ENCODE assay signal across 23 cellular contexts in genomic region chr15:65062726-65063125, GRCh38. TPM values are rescaled to one million over a fixed set of nuclear protein-coding genes. Genes with fewer than 3 reads are reported as not detected.
DNase-seq lines count a peak whose midpoint lies in the region; ATAC-seq and TF ChIP-seq lines count a peak whose summit lies in the region.
"Had no signal": no experiment of that assay in that cellular context is flagged by ENCODE, and none has a peak within 500 bp of the region (broad histone marks: within the 10 kb centered on the region; RNA-seq: fewer than 3 reads in every experiment).

No MANE protein-coding gene starts in this region.

- TF ChIP-seq CTCF in esophagus muscularis mucosa (IDR thresholded peaks at IDR 0.05) = no peak
- no peak for TF ChIP-seq CTCF in tibial nerve (IDR thresholded peaks at IDR 0.05)
- TF ChIP-seq CTCF in body of pancreas (IDR thresholded peaks at IDR 0.05) = no peak

- peaks cover 12 to 25% (median 19%) of the 10 kb centered on the region in 4 donors for H3K36me3 ChIP-seq in esophagus muscularis mucosa
- H3K36me3 ChIP-seq in mesodermal cell (ENCODE audit: control insufficient read depth, insufficient read depth, low read length) = peaks cover 65% of the 10 kb centered on the region
- H3K36me3 ChIP-seq in tibial nerve = peaks cover 0 to 7% (median 0%) of the 10 kb centered on the region in 3 donors
- no peaks in the 10 kb centered on the region for H3K36me3 ChIP-seq in body of pancreas (replicated peaks in 1 of 2; ENCODE audit: insufficient read depth in 1 of 2, low read depth in 2 of 2)
- H3K36me3 ChIP-seq: transverse colon had no signal

- H3K27me3 ChIP-seq in esophagus muscularis mucosa (no peaks in the 10 kb centered on the region), tibial nerve (no peaks in the 10 kb centered on the region), body of pancreas (peaks cover 0 to 10% of the 10 kb centered on the region in 2 donors)

- 76% methylated on average over 4 of the region's 5 CpGs for WGBS in esophagus muscularis mucosa
- 83 to 90% methylated on average over 3 of the region's 5 CpGs for WGBS in mesodermal cell (ENCODE audit: insufficient coverage in 2 of 2), 2 experiments
- 51 to 73% methylated on average over 5 of the region's 5 CpGs for WGBS in tibial nerve, 2 donors
- WGBS in body of pancreas, 2 donors = 62 to 70% methylated on average over 3 to 4 of the region's 5 CpGs

- TF ChIP-seq EP300 in esophagus muscularis mucosa (IDR thresholded peaks at IDR 0.05) (no peak), tibial nerve (IDR thresholded peaks at IDR 0.05) (no peak)

- ATAC-seq in body of pancreas = no peak
- ATAC-seq: CD8-positive, alpha-beta T cell; sciatic nerve; stimulated activated effector memory CD8-positive, alpha-beta T cell treated with anti-CD3 and anti-CD28 coated beads, Interleukin-12 subunit alpha, Interleukin-12 subunit beta, amount 100 ng/mL, for 72 hours had no signal

- H3K4me1 ChIP-seq in esophagus muscularis mucosa (peaks cover 50 to 91% (median 86%) of the 10 kb centered on the region in 4 donors), mesodermal cell (ENCODE audit: control insufficient read depth, insufficient read depth, low read length, poor library complexity, severe bottlenecking) (peaks cover 29% of the 10 kb centered on the region), tibial nerve (peaks cover 0 to 79% (median 54%) of the 10 kb centered on the region in 4 donors), body of pancreas (peaks cover 3% of the 10 kb centered on the region)

- intact Hi-C loops in esophagus muscularis mucosa (cut with DNase I) (no loop called here), body of pancreas (cut with DNase I) (no loop called here)

- peak overlapping the region; percentile 95 to 98 (median 96) for H3K27ac ChIP-seq in esophagus muscularis mucosa (replicated peaks in 1 of 4)
- H3K27ac ChIP-seq in mesodermal cell (ENCODE audit: low read depth, low read length, severe bottlenecking) = peak overlapping the region; percentile 64
- H3K27ac ChIP-seq in tibial nerve = peak overlapping the region; percentile 5 to 95 (median 81)
- no peak overlapping the region for H3K27ac ChIP-seq in body of pancreas
- H3K27ac ChIP-seq: SK-N-MC had no signal

- H3K4me3 ChIP-seq in esophagus muscularis mucosa = no peak overlapping the region
- H3K4me3 ChIP-seq in mesodermal cell (ENCODE audit: extremely low read depth, insufficient read depth, low read length, poor library complexity, severe bottlenecking) = no peak overlapping the region
- H3K4me3 ChIP-seq in tibial nerve = no peak overlapping the region
- H3K4me3 ChIP-seq in body of pancreas = no peak overlapping the region
- H3K4me3 ChIP-seq: SK-N-MC, transverse colon had no signal

- DNase-seq in esophagus muscularis mucosa (ENCODE audit: extremely low spot score) (no peak), tibial nerve (ENCODE audit: low spot score in 2 of 2) (no peak), body of pancreas (no peak)
- DNase-seq in activated naive CD4-positive, alpha-beta T cell treated with Interleukin-2 at 50 U/mL for 16 hours = no peak
- DNase-seq: activated B cell treated with CpG ODN at 0.5 μM for 24 hours; activated CD4-positive, alpha-beta memory T cell treated with anti-CD3 and anti-CD28 coated beads for 36 hours; activated gamma-delta T cell; CD8-positive, alpha-beta T cell; GF-D8; H9; Kasumi-1; mammary epithelial cell; NCI-H1092 treated with DMSO at 0.1 percent for 48 hours; NCI-H510A; NK-92 treated with Interleukin-12 subunit alpha and Interleukin-12 subunit beta, amount 100 ng/mL, for 24 hours; transverse colon had no signal

- H3K9me3 ChIP-seq in esophagus muscularis mucosa (no peaks in the 10 kb centered on the region), mesodermal cell (ENCODE audit: control insufficient read depth, low read length) (peaks cover 7% of the 10 kb centered on the region), tibial nerve (no peaks in the 10 kb centered on the region), body of pancreas (no peaks in the 10 kb centered on the region)
- H3K9me3 ChIP-seq: transverse colon had no signal

- no peak for TF ChIP-seq POLR2A in esophagus muscularis mucosa (IDR thresholded peaks at IDR 0.05; ENCODE audit: low read depth)
- TF ChIP-seq POLR2A in tibial nerve (IDR thresholded peaks at IDR 0.05) = no peak
- no peak for TF ChIP-seq POLR2A in body of pancreas (IDR thresholded peaks at IDR 0.05)

RNA-seq across cellular contexts. Expression of gene RASL12, which starts 5.1 kb away (rescaled TPM):
- 100 to 1,000 TPM; 123 to 216 (median 198) TPM for total RNA-seq in esophagus muscularis mucosa
- polyA plus RNA-seq in mesodermal cell (2013, experiment 1 of 2) = 22.5 TPM
- 18.4 TPM for polyA plus RNA-seq in mesodermal cell (2013, experiment 2 of 2)
- total RNA-seq in tibial nerve = 10 to 100 TPM; 41.4 to 83.5 (median 78.7) TPM
- 1 to 10 TPM; 3.1 to 4.6 TPM for total RNA-seq in body of pancreas
- total RNA-seq: activated B cell treated with CpG ODN at 0.5 μM for 24 hours; activated CD4-positive, alpha-beta memory T cell treated with anti-CD3 and anti-CD28 coated beads for 36 hours; CD8-positive, alpha-beta T cell; dermis microvascular lymphatic vessel endothelial cell; endothelial cell of umbilical vein; mammary epithelial cell had no signal
- polyA plus RNA-seq: endothelial cell of umbilical vein had no signal

RNA-seq across cellular contexts. Expression of gene KBTBD13, which starts 13.8 kb away (rescaled TPM):
- total RNA-seq in esophagus muscularis mucosa (under 1 TPM in 1 of 4 donors, not detected in 3; 0.17 TPM), tibial nerve (not detected), body of pancreas (not detected)
- polyA plus RNA-seq in mesodermal cell (2013, experiment 1 of 2) = not detected
- not detected for polyA plus RNA-seq in mesodermal cell (2013, experiment 2 of 2)
- total RNA-seq: activated B cell treated with CpG ODN at 0.5 μM for 24 hours; activated CD4-positive, alpha-beta memory T cell treated with anti-CD3 and anti-CD28 coated beads for 36 hours; CD8-positive, alpha-beta T cell; dermis microvascular lymphatic vessel endothelial cell; endothelial cell of umbilical vein; H9; mammary epithelial cell; omental fat pad; transverse colon had no signal
- polyA plus RNA-seq: endothelial cell of umbilical vein, mammary epithelial cell had no signal

RNA-seq across cellular contexts. Expression of gene SLC51B, which starts 17.5 kb away (rescaled TPM):
- total RNA-seq in esophagus muscularis mucosa (not detected), tibial nerve (1 to 10 TPM in 1 of 4 donors, not detected in 3; 2.7 TPM), body of pancreas (not detected)
- not detected for polyA plus RNA-seq in mesodermal cell (2013, experiment 1 of 2)
- polyA plus RNA-seq in mesodermal cell (2013, experiment 2 of 2) = not detected
- total RNA-seq: activated B cell treated with CpG ODN at 0.5 μM for 24 hours; activated CD4-positive, alpha-beta memory T cell treated with anti-CD3 and anti-CD28 coated beads for 36 hours; CD8-positive, alpha-beta T cell; dermis microvascular lymphatic vessel endothelial cell; endothelial cell of umbilical vein; H9; mammary epithelial cell; omental fat pad had no signal
- polyA plus RNA-seq: endothelial cell of umbilical vein, mammary epithelial cell had no signal

RNA-seq across cellular contexts. Expression of gene MTFMT, which starts 33.3 kb away (rescaled TPM):
- 10 to 100 TPM; 26.3 to 29.9 (median 29.4) TPM for total RNA-seq in esophagus muscularis mucosa
- polyA plus RNA-seq in mesodermal cell (2013, experiment 1 of 2) = 9.4 TPM
- 12.2 TPM for polyA plus RNA-seq in mesodermal cell (2013, experiment 2 of 2)
- total RNA-seq in tibial nerve = 10 to 100 TPM; 36.8 to 45.7 (median 41.2) TPM
- total RNA-seq in body of pancreas = 10 to 100 TPM; 10.1 to 22.1 TPM

RNA-seq across cellular contexts. Expression of gene UBAP1L, which starts 52.3 kb away (rescaled TPM):
- total RNA-seq in esophagus muscularis mucosa (1 to 10 TPM; 1.2 to 7.5 (median 2.2) TPM), tibial nerve (10 to 100 TPM in 3 of 4 donors, 1 to 10 TPM in 1; 8.4 to 16.7 (median 14.0) TPM), body of pancreas (1 to 10 TPM; 3.4 to 4.6 TPM)
- polyA plus RNA-seq in mesodermal cell (2013, experiment 1 of 2) = 2.3 TPM
- 1.6 TPM for polyA plus RNA-seq in mesodermal cell (2013, experiment 2 of 2)

Comparison
In these comparisons a context has a peak if more than half of its experiments do, and no peak if none do; other contexts are left out.
1. H3K27ac ChIP-seq: peak in esophagus muscularis mucosa (4 of 4), mesodermal cell (single experiment) and tibial nerve (4 of 4); none in body of pancreas (0 of 4).
2. RNA of gene RASL12, which starts 5.1 kb away (total RNA-seq): 123 to 216 TPM in esophagus muscularis mucosa and 41.4 to 83.5 TPM in tibial nerve; 3.1 to 4.6 TPM in body of pancreas; every median in the first group is over 4 times any median in the second.